In the genomic region with DNA sequence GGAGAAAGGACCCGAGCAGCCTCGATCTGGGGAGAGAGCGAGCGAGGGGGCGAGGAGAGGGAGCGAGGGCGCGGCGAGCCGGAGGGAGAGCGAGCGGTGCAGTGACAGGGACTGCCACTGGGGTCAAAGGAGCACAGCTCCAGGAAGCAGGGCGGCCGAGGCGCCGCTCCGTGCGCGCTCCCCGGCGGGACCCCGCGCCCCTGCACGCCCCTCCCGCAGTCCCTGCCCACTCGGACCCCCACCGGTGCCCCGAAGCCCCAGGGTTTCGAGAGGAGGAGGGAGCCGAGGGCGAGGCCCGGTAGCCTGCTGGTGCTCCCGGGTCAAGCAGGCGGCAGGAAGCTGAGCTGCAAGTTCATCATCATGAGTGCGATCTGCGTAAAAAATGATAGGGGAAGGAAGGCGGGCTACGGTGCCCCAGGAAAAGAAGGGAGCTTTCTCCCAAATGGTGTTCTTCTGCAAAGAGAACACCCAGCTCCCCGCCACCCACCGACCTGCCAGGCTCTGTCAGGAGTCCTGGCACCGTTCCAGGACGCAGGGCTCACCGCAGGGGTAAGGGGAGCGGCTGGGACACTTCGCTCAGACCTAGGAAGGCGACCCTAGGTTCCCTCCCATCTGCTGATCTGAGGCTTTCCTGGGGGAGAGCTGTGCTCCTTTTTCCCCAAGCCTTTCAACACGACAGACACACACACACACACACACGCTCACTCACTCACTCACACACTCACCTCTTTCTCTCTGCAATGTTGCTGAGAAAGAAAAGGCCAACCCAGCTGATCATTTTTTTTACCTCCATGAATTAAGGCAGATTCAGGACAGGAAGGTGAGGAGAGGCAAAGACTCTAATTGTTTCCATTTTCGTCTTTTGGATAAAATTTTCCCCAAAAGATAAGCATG, we compare ENCODE assay signal across 9 cellular contexts. TPM values are rescaled to one million over a fixed set of nuclear protein-coding genes. Genes with fewer than 3 reads are reported as not detected.
DNase-seq lines count a peak whose midpoint lies in the region; ATAC-seq and TF ChIP-seq lines count a peak whose summit lies in the region.
"Had no signal": no experiment of that assay in that cellular context is flagged by ENCODE, and none has a peak within 500 bp of the region (broad histone marks: within the 10 kb centered on the region; RNA-seq: fewer than 3 reads in every experiment).

A gene with protein sequence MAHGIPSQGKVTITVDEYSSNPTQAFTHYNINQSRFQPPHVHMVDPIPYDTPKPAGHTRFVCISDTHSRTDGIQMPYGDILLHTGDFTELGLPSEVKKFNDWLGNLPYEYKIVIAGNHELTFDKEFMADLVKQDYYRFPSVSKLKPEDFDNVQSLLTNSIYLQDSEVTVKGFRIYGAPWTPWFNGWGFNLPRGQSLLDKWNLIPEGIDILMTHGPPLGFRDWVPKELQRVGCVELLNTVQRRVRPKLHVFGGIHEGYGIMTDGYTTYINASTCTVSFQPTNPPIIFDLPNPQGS (minus strand): TSS at position 103 of the 894 bp plus-strand sequence. CDS start 5,980 bp downstream, outside the sequence.

- no peaks in the 10 kb centered on the region for H3K36me3 Mint-ChIP-seq in CD4-positive, alpha-beta T cell (ENCODE audit: low read depth)
- H3K36me3 Mint-ChIP-seq in endodermal cell (ENCODE audit: low read depth): no peaks in the 10 kb centered on the region

- no peak for TF ChIP-seq CTCF in CD4-positive, alpha-beta T cell (IDR thresholded peaks at IDR 0.05)
- peak; percentile 85 for TF ChIP-seq CTCF in endodermal cell (conservative IDR thresholded peaks at IDR 0.05)

- WGBS in endodermal cell (ENCODE audit: insufficient coverage in 1 of 2, insufficient read length in 1 of 2), 2 experiments: 2 to 5% methylated on average over 13 to 49 of the region's 49 CpGs

- CTCF ChIA-PET in CD4-positive, alpha-beta T cell (lab: Charles Lee): no interaction called here

- POLR2A ChIA-PET in CD4-positive, alpha-beta T cell (lab: Charles Lee): no interaction called here

- peaks cover 25% of the 10 kb centered on the region for H3K4me1 Mint-ChIP-seq in CD4-positive, alpha-beta T cell (ENCODE audit: low read depth)
- H3K4me1 Mint-ChIP-seq in endodermal cell: peaks cover 16% of the 10 kb centered on the region

- DNase-seq in CD4-positive, alpha-beta T cell: peak in 1 of 10 experiments; percentile 2
- DNase-seq in SKM-1 treated with dmso at 0.1 percent for 144 hours (lab: John Stamatoyannopoulos, UW; ENCODE audit: unreplicated experiment) (peak; percentile 62), endodermal cell (peak; percentile 93), ureter (ENCODE audit: low spot score) (peak; percentile 51)
- no peak for DNase-seq in activated effector memory CD4-positive, alpha-beta T cell treated with Interleukin-2 at 50 U/mL for 16 hours

- peak; percentile 70 for ATAC-seq in CD4-positive, alpha-beta T cell (ENCODE audit: poor library complexity)
- ATAC-seq in GM18868 (IDR thresholded peaks at IDR 0.05; ENCODE audit: unreplicated experiment): peak; percentile 78
- peak; percentile 92 for ATAC-seq in HG03064 (IDR thresholded peaks at IDR 0.05; ENCODE audit: low read depth, unreplicated experiment)

- H3K4me3 Mint-ChIP-seq in CD4-positive, alpha-beta T cell: peak within 1 kb of the TSS; percentile 76
- peak within 1 kb of the TSS; percentile 73 for H3K4me3 Mint-ChIP-seq in endodermal cell

- H3K27ac Mint-ChIP-seq in CD4-positive, alpha-beta T cell: no peak within 1 kb of the TSS
- no peak within 1 kb of the TSS for H3K27ac Mint-ChIP-seq in endodermal cell

- H3K4me1 ChIP-seq in endodermal cell (ENCODE audit: control insufficient read depth, insufficient read depth, low read length): no peaks in the 10 kb centered on the region
- peaks cover 0 to 4% of the 10 kb centered on the region in 2 donors for H3K4me1 ChIP-seq in mucosa of rectum (ENCODE audit: control insufficient read depth in 2 of 2, insufficient read depth in 2 of 2, low read length in 2 of 2)

- H3K27me3 Mint-ChIP-seq in CD4-positive, alpha-beta T cell: peaks cover 52% of the 10 kb centered on the region
- peaks cover 34% of the 10 kb centered on the region for H3K27me3 Mint-ChIP-seq in endodermal cell (ENCODE audit: insufficient read depth)

- no peak within 1 kb of the TSS for H3K27ac ChIP-seq in CD4-positive, alpha-beta T cell (ENCODE audit: low read depth, low read length)
- H3K27ac ChIP-seq in endodermal cell (ENCODE audit: low read depth, low read length): no peak within 1 kb of the TSS
- H3K27ac ChIP-seq in mucosa of rectum (ENCODE audit: low read depth in 2 of 2, low read length in 2 of 2): peak within 1 kb of the TSS in 1 of 2 donors; percentile 28

- peak within 1 kb of the TSS; percentile 29 for H3K9ac ChIP-seq in endodermal cell (ENCODE audit: extremely low read depth, low read length, poor library complexity, severe bottlenecking)
- peak within 1 kb of the TSS in 1 of 2 donors; percentile 48 for H3K9ac ChIP-seq in mucosa of rectum (ENCODE audit: low read depth in 1 of 2, low read length in 2 of 2)

- H3K9me3 Mint-ChIP-seq in CD4-positive, alpha-beta T cell: no peaks in the 10 kb centered on the region
- no peaks in the 10 kb centered on the region for H3K9me3 Mint-ChIP-seq in endodermal cell

- intact Hi-C loops in CD4-positive, alpha-beta T cell (cut with DNase I, micrococcal nuclease): no loop called here

- H3K9me3 ChIP-seq in CD4-positive, alpha-beta T cell (ENCODE audit: control insufficient read depth, low read length): no peaks in the 10 kb centered on the region
- H3K9me3 ChIP-seq in endodermal cell (ENCODE audit: control insufficient read depth, low read length): no peaks in the 10 kb centered on the region
- no peaks in the 10 kb centered on the region for H3K9me3 ChIP-seq in mucosa of rectum (ENCODE audit: control insufficient read depth in 2 of 2, low read length in 2 of 2)

- H3K36me3 ChIP-seq in endodermal cell (ENCODE audit: control insufficient read depth, insufficient read depth, low read length) (no peaks in the 10 kb centered on the region), mucosa of rectum (ENCODE audit: control insufficient read depth in 2 of 2, insufficient read depth in 2 of 2, low read length in 2 of 2) (no peaks in the 10 kb centered on the region)

- peaks cover 31% of the 10 kb centered on the region for H3K27me3 ChIP-seq in CD4-positive, alpha-beta T cell (ENCODE audit: control insufficient read depth, insufficient read depth, low read length)
- H3K27me3 ChIP-seq in endodermal cell (ENCODE audit: control insufficient read depth, insufficient read depth, low read length, poor library complexity, severe bottlenecking): peaks cover 38% of the 10 kb centered on the region
- peaks cover 5 to 19% of the 10 kb centered on the region in 2 donors for H3K27me3 ChIP-seq in mucosa of rectum (ENCODE audit: control insufficient read depth in 2 of 2, insufficient read depth in 2 of 2, low read length in 2 of 2)

- H3K4me3 ChIP-seq in endodermal cell (ENCODE audit: low read length) (peak within 1 kb of the TSS; percentile 82), mucosa of rectum (ENCODE audit: low read length in 2 of 2) (peak within 1 kb of the TSS; percentile 62 to 70)

RNA-seq across cellular contexts. Expression of the gene that starts here (rescaled TPM):
- total RNA-seq in CD4-positive, alpha-beta T cell: 1 to 10 TPM in 1 of 2 experiments, under 1 TPM in 1; 0.96 to 1.7 TPM
- total RNA-seq in endodermal cell: 10 to 100 TPM in 1 of 2 donors, 1 to 10 TPM in 1; 1.5 to 16.4 TPM
- polyA plus RNA-seq in endodermal cell (2013, experiment 1 of 2): 4.6 TPM
- 3.0 TPM for polyA plus RNA-seq in endodermal cell (2013, experiment 2 of 2)
- 77.2 TPM for total RNA-seq in ureter
- total RNA-seq: RPMI7951 had no signal
